ENCODE assay signal across 8 cellular contexts in genomic region chr1:109667452-109668122, GRCh38. TPM values are rescaled to one million over a fixed set of nuclear protein-coding genes. Genes with fewer than 3 reads are reported as not detected.
A peak's percentile ranks its signal among the peaks of the same experiment; 100 is the strongest.
DNase-seq lines count a peak whose midpoint lies in the region; ATAC-seq and TF ChIP-seq lines count a peak whose summit lies in the region.

Gene GSTM2, plus strand, starts transcription at chr1:109668057. Its CDS starts 59 bp downstream, at chr1:109668116.

- BruUV-seq in A673 (replicated peaks; lab: Mats Ljungman, UMichigan) = no TSS peak

- CTCF ChIA-PET in A673 (lab: Charles Lee) = interaction anchor here (0.6 kb wide), 2 partner anchors 24 to 37 kb away, joined by 3 to 4 read pairs; no protein-coding TSS in a partner anchor

- H3K27me3 ChIP-seq in A673 (replicated peaks; ENCODE audit: insufficient read depth, low read depth, low read length, poor library complexity) = no peaks in the 10 kb centered on the region
- no peaks in the 10 kb centered on the region for H3K27me3 ChIP-seq in Peyer's patch
- no peaks in the 10 kb centered on the region for H3K27me3 ChIP-seq in gastroesophageal sphincter

- H3K4me3 ChIP-seq in A673 (ENCODE audit: low read depth, low read length, poor library complexity, severe bottlenecking) (peak within 1 kb of the TSS; percentile 57), Peyer's patch (peak within 1 kb of the TSS; percentile 36 to 59 (median 54)), gastroesophageal sphincter (peak within 1 kb of the TSS; percentile 62 to 72)

- POLR2A ChIA-PET in A673 (lab: Charles Lee; ENCODE audit: low non-redundant PET) = no interaction called here

- H3K9me3 ChIP-seq in A673 (ENCODE audit: low read depth, low read length, poor library complexity, severe bottlenecking) = no peaks in the 10 kb centered on the region
- no peaks in the 10 kb centered on the region for H3K9me3 ChIP-seq in Peyer's patch
- no peaks in the 10 kb centered on the region for H3K9me3 ChIP-seq in gastroesophageal sphincter

- TF ChIP-seq EP300 in gastroesophageal sphincter (IDR thresholded peaks at IDR 0.05) = no peak

- intact Hi-C loops in A673 (cut with micrococcal nuclease; ENCODE audit: unreplicated experiment) = no loop called here

- TF ChIP-seq CTCF in A673 (conservative IDR thresholded peaks at IDR 0.05; ENCODE audit: low read depth, low read length) (no peak), Peyer's patch (IDR thresholded peaks at IDR 0.05) (no peak), gastroesophageal sphincter (IDR thresholded peaks at IDR 0.05) (no peak)

- H3K36me3 ChIP-seq in A673 (ENCODE audit: insufficient read depth, low read length, poor library complexity, severe bottlenecking) (no peaks in the 10 kb centered on the region), Peyer's patch (no peaks in the 10 kb centered on the region), gastroesophageal sphincter (peaks cover 0 to 29% of the 10 kb centered on the region in 2 donors)

- peak within 1 kb of the TSS; percentile 11 for H3K27ac ChIP-seq in A673 (ENCODE audit: low read depth, low read length, poor library complexity, severe bottlenecking)
- peak within 1 kb of the TSS; percentile 7 to 62 (median 57) for H3K27ac ChIP-seq in Peyer's patch
- peak within 1 kb of the TSS; percentile 47 to 74 (median 64) for H3K27ac ChIP-seq in gastroesophageal sphincter

- 5 to 7% methylated on average over 7 to 12 of the region's 22 CpGs for WGBS in gastroesophageal sphincter (ENCODE audit: low coverage in 1 of 2), 2 donors

- TF ChIP-seq POLR2A in Peyer's patch (IDR thresholded peaks at IDR 0.05) (no peak), gastroesophageal sphincter (IDR thresholded peaks at IDR 0.05) (peak in 1 of 2 donors; percentile 15)

- H3K4me1 ChIP-seq in A673 (ENCODE audit: insufficient read depth, low read length, poor library complexity, severe bottlenecking) (peaks cover 12% of the 10 kb centered on the region), Peyer's patch (peaks cover 0 to 14% (median 2%) of the 10 kb centered on the region in 4 donors), gastroesophageal sphincter (peaks cover 0 to 18% (median 3%) of the 10 kb centered on the region in 3 donors)

- DNase-seq in A673 (ENCODE audit: low spot score) = peak; percentile 96
- DNase-seq in Peyer's patch = peak; percentile 82 to 95 (median 89)
- peak; percentile 50 for DNase-seq in activated gamma-delta T cell treated with anti-CD3 and anti-CD28 coated beads, Interleukin-2, amount 50 U/mL, for 16 hours (ENCODE audit: low read depth)
- DNase-seq in non-pigmented ciliary epithelial cell (ENCODE audit: low read depth) = peak; percentile 28
- DNase-seq in stromal cell of bone marrow (ENCODE audit: low read depth) = peak; percentile 86

- ATAC-seq in GM19035 (IDR thresholded peaks at IDR 0.05; ENCODE audit: unreplicated experiment) (peak; percentile 68), HG03342 (IDR thresholded peaks at IDR 0.05; ENCODE audit: unreplicated experiment) (peak; percentile 87), gastroesophageal sphincter (peak; percentile 99)

RNA-seq across cellular contexts. Expression of gene GSTM2, which starts in this region (rescaled TPM):
- total RNA-seq in A673 (2021) (47.3 and 62.2 TPM in 2 replicates), Peyer's patch (100 to 1,000 TPM in 2 of 4 donors, 10 to 100 TPM in 2; 38.5 to 242 (median 116) TPM), gastroesophageal sphincter (10 to 100 TPM; 10.4 to 93.7 (median 42.2) TPM)

Comparison
In these comparisons a context has a peak if more than half of its experiments do, and no peak if none do; other contexts are left out.
1. Peak in every context shown above with its lines: DNase-seq, ATAC-seq, H3K4me3 ChIP-seq and H3K27ac ChIP-seq.
2. DNase-seq: peak in every context shown above with its lines; median percentile 96 in A673; 89 in Peyer's patch; 86 in stromal cell of bone marrow; 50 in activated gamma-delta T cell treated with anti-CD3 and anti-CD28 coated beads, Interleukin-2, amount 50 U/mL, for 16 hours; 28 in non-pigmented ciliary epithelial cell.
3. H3K27ac ChIP-seq: peak in every context shown above with its lines; median percentile 64 in gastroesophageal sphincter; 57 in Peyer's patch; 11 in A673.